ENCODE assay signal across 8 cellular contexts in the genomic region with DNA sequence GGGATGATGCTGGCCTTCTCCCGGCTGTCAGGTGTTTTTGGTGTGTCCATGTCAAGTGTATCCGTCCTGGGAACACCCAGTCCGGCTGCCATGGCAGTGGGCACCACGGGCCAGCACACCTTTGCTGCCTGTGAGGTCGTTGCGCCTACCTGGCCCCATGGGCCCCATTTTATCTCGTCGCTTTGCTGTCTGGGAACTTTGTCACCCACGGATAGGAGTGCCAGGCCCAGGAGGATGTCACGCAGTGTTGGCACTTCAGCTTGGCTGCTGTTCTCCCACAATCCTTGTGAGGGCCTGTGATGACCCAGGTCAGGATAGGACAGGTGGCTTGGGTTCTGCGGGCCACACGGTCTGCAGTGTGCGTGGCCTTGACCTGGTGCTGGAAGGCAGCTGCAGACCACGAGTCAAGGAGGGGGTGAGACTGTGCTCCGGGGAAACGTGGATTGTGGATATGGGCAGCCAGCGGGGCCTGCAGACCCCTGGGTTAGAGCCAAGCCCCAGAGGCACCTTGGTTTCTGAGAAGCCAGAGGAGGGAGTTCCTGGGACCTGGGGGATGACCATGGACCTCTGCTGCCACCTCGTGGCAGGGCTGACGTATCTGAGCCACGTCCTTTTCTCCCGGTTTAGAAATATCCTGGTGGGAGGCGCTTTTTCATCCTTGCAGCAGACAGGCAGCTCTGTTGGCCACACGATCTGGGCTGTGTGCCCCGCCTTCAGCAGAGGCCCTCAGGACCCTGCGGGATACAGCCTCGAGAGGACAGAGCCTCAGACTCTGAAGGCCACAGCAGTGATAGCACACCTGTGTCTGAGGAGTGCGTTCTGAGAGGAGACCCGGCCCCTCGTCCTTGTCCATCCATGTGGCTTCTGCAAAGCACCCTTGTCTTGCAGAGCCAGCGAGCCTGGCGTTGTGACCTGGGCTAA.
A peak's percentile ranks its signal among the peaks of the same experiment; 100 is the strongest.
DNase-seq lines count a peak whose midpoint lies in the region; ATAC-seq and TF ChIP-seq lines count a peak whose summit lies in the region.

No MANE protein-coding gene starts in this region.

- H3K4me1 ChIP-seq in RWPE2 (ENCODE audit: insufficient read depth, poor library complexity, severe bottlenecking) (peaks cover 14% of the 10 kb centered on the region), neutrophil (ENCODE audit: control insufficient read depth in 1 of 2, insufficient read depth in 1 of 2, low read depth in 1 of 2, low read length in 1 of 2) (peaks cover 41 to 43% of the 10 kb centered on the region in 2 experiments)

- H3K9me3 Mint-ChIP-seq in activated T-helper 1 cell treated with anti-CD3 and anti-CD28 coated beads, Interleukin-12 subunit alpha, Interleukin-12 subunit beta, Interleukin-2, Interleukin-4 antibody, amounts not matched to agents 30 ng/mL and 10 ng/mL and 1 ng/mL, durations not matched to agents 14 hours and 24 hours and 36 hours = no peaks in the 10 kb centered on the region

- H3K4me1 Mint-ChIP-seq in activated T-helper 1 cell treated with anti-CD3 and anti-CD28 coated beads, Interleukin-12 subunit alpha, Interleukin-12 subunit beta, Interleukin-2, Interleukin-4 antibody, amounts not matched to agents 30 ng/mL and 10 ng/mL and 1 ng/mL, durations not matched to agents 14 hours and 24 hours and 36 hours (ENCODE audit: low read depth) = peaks cover 51% of the 10 kb centered on the region

- H3K27me3 Mint-ChIP-seq in activated T-helper 1 cell treated with anti-CD3 and anti-CD28 coated beads, Interleukin-12 subunit alpha, Interleukin-12 subunit beta, Interleukin-2, Interleukin-4 antibody, amounts not matched to agents 30 ng/mL and 10 ng/mL and 1 ng/mL, durations not matched to agents 14 hours and 24 hours and 36 hours (ENCODE audit: insufficient read depth) = peaks cover 2% of the 10 kb centered on the region

- H3K27me3 ChIP-seq in MG63 = no peaks in the 10 kb centered on the region; the same call in 1 of the 2 replicates
- no peaks in the 10 kb centered on the region for H3K27me3 ChIP-seq in RWPE2 (ENCODE audit: insufficient read depth, poor library complexity, severe bottlenecking)
- no peaks in the 10 kb centered on the region for H3K27me3 ChIP-seq in neutrophil

- ATAC-seq in RWPE2 (ENCODE audit: low read depth) (peak; percentile 73), GM21390 (IDR thresholded peaks at IDR 0.05; ENCODE audit: unreplicated experiment) (no peak)

- H3K9me3 ChIP-seq in MG63 = no peaks in the 10 kb centered on the region
- H3K9me3 ChIP-seq in RWPE2 (ENCODE audit: severe bottlenecking) = no peaks in the 10 kb centered on the region
- H3K9me3 ChIP-seq in neutrophil = no peaks in the 10 kb centered on the region

- TF ChIP-seq CTCF in RWPE2 (IDR thresholded peaks at IDR 0.05; ENCODE audit: poor library complexity, severe bottlenecking) (peak; percentile 88), fibroblast of the aortic adventitia (IDR thresholded peaks at IDR 0.05; ENCODE audit: insufficient read depth, low read length) (peak; percentile 91), neutrophil (IDR thresholded peaks at IDR 0.05) (peak; percentile 75)

- H3K4me3 ChIP-seq in MG63 (no peak overlapping the region), RWPE2 (ENCODE audit: severe bottlenecking) (no peak overlapping the region), fibroblast of the aortic adventitia (ENCODE audit: low read depth, low read length) (no peak overlapping the region), neutrophil (ENCODE audit: low read depth in 1 of 2, low read length in 1 of 2) (no peak overlapping the region)

- H3K27ac ChIP-seq in RWPE2 (ENCODE audit: poor library complexity, severe bottlenecking) (no peak overlapping the region), neutrophil (peak overlapping the region; percentile 55)

- intact Hi-C loops in activated T-helper 1 cell treated with anti-CD3 and anti-CD28 coated beads, Interleukin-12 subunit alpha, Interleukin-12 subunit beta, Interleukin-2, Interleukin-4 antibody, amounts not matched to agents 30 ng/mL and 10 ng/mL and 1 ng/mL, durations not matched to agents 14 hours and 24 hours and 36 hours (cut with micrococcal nuclease) = loop anchor here (1.0 kb wide), 6 partner anchors 224 to 680 kb away; no protein-coding TSS in a partner anchor

- H3K36me3 ChIP-seq in MG63 (no peaks in the 10 kb centered on the region), RWPE2 (ENCODE audit: low read depth) (no peaks in the 10 kb centered on the region), neutrophil (no peaks in the 10 kb centered on the region)

- H3K36me3 Mint-ChIP-seq in activated T-helper 1 cell treated with anti-CD3 and anti-CD28 coated beads, Interleukin-12 subunit alpha, Interleukin-12 subunit beta, Interleukin-2, Interleukin-4 antibody, amounts not matched to agents 30 ng/mL and 10 ng/mL and 1 ng/mL, durations not matched to agents 14 hours and 24 hours and 36 hours (ENCODE audit: low read depth) = peaks cover 3% of the 10 kb centered on the region

- peak overlapping the region; percentile 39 for H3K4me3 Mint-ChIP-seq in activated T-helper 1 cell treated with anti-CD3 and anti-CD28 coated beads, Interleukin-12 subunit alpha, Interleukin-12 subunit beta, Interleukin-2, Interleukin-4 antibody, amounts not matched to agents 30 ng/mL and 10 ng/mL and 1 ng/mL, durations not matched to agents 14 hours and 24 hours and 36 hours

- DNase-seq in DMS53 treated with DMSO at 0.1 percent for 48 hours (lab: John Stamatoyannopoulos, UW; ENCODE audit: unreplicated experiment) = peak; percentile 61
- peak; percentile 81 for DNase-seq in MG63
- peak; percentile 66 for DNase-seq in RWPE2 (ENCODE audit: low spot score)
- peak; percentile 71 for DNase-seq in activated T-helper 1 cell treated with anti-CD3 and anti-CD28 coated beads, Interleukin-12 subunit alpha, Interleukin-12 subunit beta, Interleukin-2, Interleukin-4 antibody, amounts not matched to agents 30 ng/mL and 10 ng/mL and 1 ng/mL, durations not matched to agents 14 hours and 24 hours and 36 hours (ENCODE audit: low spot score)
- peak; percentile 91 for DNase-seq in fibroblast of the aortic adventitia (ENCODE audit: low read depth)
- DNase-seq in stromal cell of bone marrow (ENCODE audit: low read depth) = peak; percentile 63

- peak overlapping the region; percentile 13 for H3K27ac Mint-ChIP-seq in activated T-helper 1 cell treated with anti-CD3 and anti-CD28 coated beads, Interleukin-12 subunit alpha, Interleukin-12 subunit beta, Interleukin-2, Interleukin-4 antibody, amounts not matched to agents 30 ng/mL and 10 ng/mL and 1 ng/mL, durations not matched to agents 14 hours and 24 hours and 36 hours
